8 cellular contexts compared by ENCODE assay signal in genomic region chr11:77039491-77040400, GRCh38. TPM values are rescaled to one million over a fixed set of nuclear protein-coding genes. Genes with fewer than 3 reads are reported as not detected.
DNase-seq lines count a peak whose midpoint lies in the region; ATAC-seq, FAIRE-seq and TF ChIP-seq lines count a peak whose summit lies in the region.

No MANE protein-coding gene starts in this region.

- in situ Hi-C loops in G401 (cut with HindIII; ENCODE audit: low sequenced_read_pairs): no loop called here

- 0 out of 2 replicates have a peak overlapping the region, but pooled peaks have one; percentile 61 for H2BK15ac ChIP-seq in H1 (ENCODE audit: low read length)

- no peak overlapping the region for H3K27ac ChIP-seq in H1 (ENCODE audit: low read depth, low read length)

- no peak overlapping the region for H4K5ac ChIP-seq in H1 (ENCODE audit: insufficient read length, low read depth, low read length)

- no peak for FAIRE-seq in H1 (lab: Jason Lieb, UNC)

- H3K14ac ChIP-seq in H1 (ENCODE audit: insufficient read length): no peak overlapping the region

- peak; percentile 54 to 70; a peak in 3 of 4 replicates for TF ChIP-seq RAD21 in H1 (IDR thresholded peaks at IDR 0.05 in 1 of 2, conservative IDR thresholded peaks at IDR 0.05 in 1 of 2; ENCODE audit: low read depth in 2 of 2, low read length in 2 of 2)

- H3K23me2 ChIP-seq in H1 (ENCODE audit: low read depth, low read length): peaks cover 4% of the 10 kb centered on the region; the same call in 1 of the 2 replicates

- peaks cover 14 to 34% (median 30%) of the 10 kb centered on the region in 4 experiments for H3K27me3 ChIP-seq in H1 (replicated peaks in 1 of 4; ENCODE audit: control insufficient read depth in 3 of 4, extremely low read depth in 1 of 4, insufficient read depth in 3 of 4, low read length in 3 of 4)

- peak overlapping the region; percentile 3; the same call in 1 of the 2 replicates for H2AFZ ChIP-seq in H1 (ENCODE audit: low read length)

- WGBS in H1 (ENCODE audit: extremely low coverage in 1 of 2, insufficient coverage in 1 of 2, insufficient read length in 1 of 2, insufficient replicate concordance in 2 of 2, low coverage in 1 of 2, low lambda C conversion rate in 2 of 2, missing lambda C conversion rate in 1 of 2), 2 experiments: 36% methylated on average over 77 of the region's 109 CpGs; no CpG with 5 or more reads in 1 of the 2 experiments

- peaks cover 0 to 9% (median 4%) of the 10 kb centered on the region in 4 experiments; a peak in 5 of 7 replicates for H3K4me1 ChIP-seq in H1 (replicated peaks in 1 of 4; ENCODE audit: control insufficient read depth in 3 of 4, insufficient read depth in 4 of 4, low read length in 3 of 4)

- peaks cover 0 to 8% of the 10 kb centered on the region in 2 experiments; a peak in 2 of 4 replicates for H3K9me3 ChIP-seq in H1 (ENCODE audit: insufficient read depth in 2 of 2, low read depth in 1 of 2, low read length in 1 of 2)

- no peak overlapping the region for H3K23ac ChIP-seq in H1 (ENCODE audit: insufficient read length)

- no peak for TF ChIP-seq POLR2A in H1 (IDR thresholded peaks at IDR 0.05; ENCODE audit: control extremely low read depth in 1 of 2, low read depth in 2 of 2, low read length in 2 of 2)

- H4K91ac ChIP-seq in H1 (replicated peaks; ENCODE audit: insufficient read length, low read length): peak overlapping the region; percentile 19

- H3K79me1 ChIP-seq in H1 (ENCODE audit: low read depth, low read length): no peaks in the 10 kb centered on the region

- H2BK20ac ChIP-seq in H1 (ENCODE audit: low read length): peak overlapping the region; percentile 48; the same call in 1 of the 2 replicates

- H2BK12ac ChIP-seq in H1 (ENCODE audit: low read depth, low read length): peak overlapping the region; percentile 84; the same call in 1 of the 2 replicates

- peak overlapping the region; percentile 92 for H4K8ac ChIP-seq in H1 (ENCODE audit: extremely low read depth, insufficient read depth, low read length)

- H3K4me2 ChIP-seq in H1 (ENCODE audit: insufficient read depth in 1 of 2, low read depth in 2 of 2, low read length in 2 of 2): peak overlapping the region; percentile 64 to 68

- H4K20me1 ChIP-seq in H1 (replicated peaks in 1 of 2; ENCODE audit: control insufficient read depth in 1 of 2, insufficient read depth in 2 of 2, low read length in 2 of 2): no peaks in the 10 kb centered on the region

- TF ChIP-seq CTCF in H1 (IDR thresholded peaks at IDR 0.05; ENCODE audit: control extremely low read depth in 1 of 3, insufficient read depth in 1 of 3, low read depth in 1 of 3, low read length in 3 of 3): peak; percentile 71 to 79 (median 72)

- no peak overlapping the region for H2BK5ac ChIP-seq in H1 (ENCODE audit: low read depth, low read length)

- H3K9ac ChIP-seq in H1 (replicated peaks in 1 of 4; ENCODE audit: extremely low read depth in 1 of 4, low read depth in 3 of 4, low read length in 3 of 4): no peak overlapping the region; a peak in 1 of 7 replicates

- DNase-seq in GM03348 (ENCODE audit: low spot score) (peak; percentile 41), NOMO-1 treated with DMSO at 0.1 percent for 48 hours (lab: John Stamatoyannopoulos, UW; ENCODE audit: unreplicated experiment) (peak; percentile 32), H1 (ENCODE audit: low read depth in 1 of 2, low spot score in 2 of 2) (peak in 1 of 2 experiments; percentile 86), mucosa of gallbladder (ENCODE audit: low spot score) (peak; percentile 37), cerebellar nuclear complex (lab: John Stamatoyannopoulos, UW) (no peak), G401 (ENCODE audit: low spot score) (no peak)

- H3K79me2 ChIP-seq in H1 (ENCODE audit: control insufficient read depth in 1 of 2, insufficient read depth in 2 of 2, low read length in 2 of 2): no peaks in the 10 kb centered on the region

- ATAC-seq in GM21723 (IDR thresholded peaks at IDR 0.05; ENCODE audit: unreplicated experiment): no peak
- no peak for ATAC-seq in GM18907 (IDR thresholded peaks at IDR 0.05; ENCODE audit: unreplicated experiment)

- H3K4ac ChIP-seq in H1 (replicated peaks; ENCODE audit: insufficient read length, low read depth, low read length): no peak overlapping the region

- peaks cover 0 to 6% (median 0%) of the 10 kb centered on the region in 4 experiments; a peak in 1 of 8 replicates for H3K36me3 ChIP-seq in H1 (ENCODE audit: control insufficient read depth in 2 of 4, insufficient read depth in 4 of 4, low read length in 3 of 4)

- no peak for TF ChIP-seq EP300 in H1 (IDR thresholded peaks at IDR 0.05; ENCODE audit: borderline replicate concordance in 1 of 2, low read depth in 2 of 2, low read length in 2 of 2)

- peak overlapping the region; percentile 9 to 51 (median 17); a peak in 5 of 8 replicates for H3K4me3 ChIP-seq in H1 (ENCODE audit: extremely low read depth in 1 of 4, insufficient read depth in 2 of 4, low read depth in 3 of 4, low read length in 4 of 4)

- POLR2A ChIA-PET in H1 (lab: Charles Lee; ENCODE audit: partially characterized antibody): interaction anchor here (1.2 to 1.3 kb wide), 2 partner anchors 27 to 119 kb away, joined by 3 read pairs; partner anchors contain the start of gene CAPN5

- no peak overlapping the region for H2AK5ac ChIP-seq in H1 (ENCODE audit: low read depth, low read length)

- CTCF ChIA-PET in H1 (lab: Charles Lee; ENCODE audit: partially characterized antibody): interaction anchor here (0.6 to 4.0 kb wide), 32 partner anchors 7 to 854 kb away, joined by 3 to 40 read pairs (median 5); no protein-coding TSS in a partner anchor

- no peak overlapping the region; the same call in none of the 2 replicates for H3K18ac ChIP-seq in H1 (ENCODE audit: extremely low read depth, low read length)

- no peak overlapping the region for H2BK120ac ChIP-seq in H1 (replicated peaks; ENCODE audit: low read depth, low read length)

- no peak overlapping the region for H3K56ac ChIP-seq in H1 (replicated peaks; ENCODE audit: insufficient read length, low read depth, low read length)

TF ChIP-seq in H1, 55 proteins besides CTCF, POLR2A, EP300 and RAD21 (continues in another document):
- TF ChIP-seq SIRT6 (IDR thresholded peaks at IDR 0.05; ENCODE audit: low read length) (no peak), EZH2 (IDR thresholded peaks at IDR 0.05; ENCODE audit: low read depth, low read length, severe bottlenecking) (peak; percentile 38), BRCA1 (IDR thresholded peaks at IDR 0.05; ENCODE audit: low read depth, low read length) (no peak), USF2 (IDR thresholded peaks at IDR 0.05; ENCODE audit: low read length) (no peak; the same call in 1 of the 2 replicates), POLR2AphosphoS5 (IDR thresholded peaks at IDR 0.05; ENCODE audit: low read depth, low read length) (no peak), EGR1 (IDR thresholded peaks at IDR 0.05; ENCODE audit: borderline replicate concordance, low read depth, low read length) (no peak), JUN (IDR thresholded peaks at IDR 0.05; ENCODE audit: low read depth, low read length) (no peak), FOSL1 (IDR thresholded peaks at IDR 0.05; ENCODE audit: insufficient read depth, low read depth, low read length) (no peak), CEBPB (IDR thresholded peaks at IDR 0.05; ENCODE audit: low read depth, low read length) (no peak), TAF1 (IDR thresholded peaks at IDR 0.05; ENCODE audit: low read depth, low read length) (no peak), E2F6 (IDR thresholded peaks at IDR 0.05) (peak; percentile 99), BCL11A (IDR thresholded peaks at IDR 0.05; ENCODE audit: low read depth in 2 of 2, low read length in 2 of 2) (no peak), GABPA (IDR thresholded peaks at IDR 0.05; ENCODE audit: borderline replicate concordance, insufficient read depth, low read length) (no peak; the same call in 1 of the 2 replicates), MAFK (IDR thresholded peaks at IDR 0.05; ENCODE audit: low read depth, low read length) (no peak)

RNA-seq across cellular contexts. Expression of gene B3GNT6, which starts 5.5 kb away (rescaled TPM):
- total RNA-seq in H1 (2021; fragmentation: NEBNext Ultra II Directional; extraction: Animal tissue kit (Norgen Biotek cat#: 25700)): not detected in 2 replicates
- polyA plus RNA-seq in H1 (2011; rRNA removed): 0.02 TPM in 1 of 2 replicates, not detected in the other
- not detected for polyA plus RNA-seq in H1 (2011; cell fraction: cytosol; rRNA removed)
- polyA plus RNA-seq in H1 (2011; cell fraction: nucleus; rRNA removed): not detected
- polyA plus RNA-seq in H1 (2012, experiment 1 of 2): not detected in 4 replicates
- polyA plus RNA-seq in H1 (2012, experiment 2 of 2): not detected
- polyA plus RNA-seq in H1 (2013, experiment 1 of 2): not detected
- not detected for polyA plus RNA-seq in H1 (2013, experiment 2 of 2)
- 0.06 TPM in 1 of 2 replicates, not detected in the other for polyA minus RNA-seq in H1 (2011; rRNA and poly(A)+ RNA removed)
- polyA minus RNA-seq in H1 (2011; cell fraction: cytosol; rRNA and poly(A)+ RNA removed): not detected
- not detected for polyA minus RNA-seq in H1 (2011; cell fraction: nucleus; rRNA and poly(A)+ RNA removed)
- total RNA-seq in mucosa of gallbladder: not detected
- not detected in 2 replicates for total RNA-seq in G401 (2014; rRNA removed; shearing (Covaris generic))

RNA-seq across cellular contexts. Expression of gene CAPN5, which starts 27.0 kb away (rescaled TPM):
- 22.4 and 22.6 TPM in 2 replicates for total RNA-seq in H1 (2021; fragmentation: NEBNext Ultra II Directional; extraction: Animal tissue kit (Norgen Biotek cat#: 25700))
- polyA plus RNA-seq in H1 (2011; rRNA removed): 21.5 and 26.9 TPM in 2 replicates
- polyA plus RNA-seq in H1 (2011; cell fraction: cytosol; rRNA removed): 15.4 TPM
- 32.7 TPM for polyA plus RNA-seq in H1 (2011; cell fraction: nucleus; rRNA removed)
- 10.3 to 18.4 TPM (median 16.8 TPM) in 4 replicates for polyA plus RNA-seq in H1 (2012, experiment 1 of 2)
- 14.6 TPM for polyA plus RNA-seq in H1 (2012, experiment 2 of 2)
- 16.3 TPM for polyA plus RNA-seq in H1 (2013, experiment 1 of 2)
- polyA plus RNA-seq in H1 (2013, experiment 2 of 2): 16.6 TPM
- polyA minus RNA-seq in H1 (2011; rRNA and poly(A)+ RNA removed): 15.2 and 16.7 TPM in 2 replicates
- 10.2 TPM for polyA minus RNA-seq in H1 (2011; cell fraction: cytosol; rRNA and poly(A)+ RNA removed)
- 11.1 TPM for polyA minus RNA-seq in H1 (2011; cell fraction: nucleus; rRNA and poly(A)+ RNA removed)
- 197 TPM for total RNA-seq in mucosa of gallbladder
- total RNA-seq in G401 (2014; rRNA removed; shearing (Covaris generic)): 5.6 and 11.1 TPM in 2 replicates

Comparison
In these comparisons a context has a peak if more than half of its experiments do, and no peak if none do; other contexts are left out.
1. DNase-seq: peak in GM03348 (single experiment), NOMO-1 treated with DMSO at 0.1 percent for 48 hours (single experiment) and mucosa of gallbladder (single experiment); none in cerebellar nuclear complex (0 of 2) and G401 (single experiment).